11 cellular contexts compared by ENCODE assay signal in genomic region chr14:102028733-102029132, GRCh38. TPM values are rescaled to one million over a fixed set of nuclear protein-coding genes. Genes with fewer than 3 reads are reported as not detected.
A peak's percentile ranks its signal among the peaks of the same experiment; 100 is the strongest.
DNase-seq lines count a peak whose midpoint lies in the region; ATAC-seq and TF ChIP-seq lines count a peak whose summit lies in the region.
"Had no signal": no experiment of that assay in that cellular context is flagged by ENCODE, and none has a peak within 500 bp of the region (broad histone marks: within the 10 kb centered on the region; RNA-seq: fewer than 3 reads in every experiment).

No MANE protein-coding gene starts in this region.

- H3K4me1 Mint-ChIP-seq in stimulated activated naive B cell treated with anti-CD40 and anti-IgM and Interleukin-4, amounts not matched to agents 10 μg/mL and 1 μg/mL and 100 μg/mL, for 72 hours, result no peaks in the 10 kb centered on the region
- H3K4me1 Mint-ChIP-seq: neural crest cell had no signal

- H3K79me2 ChIP-seq in MM.1S (ENCODE audit: low read length), result no peaks in the 10 kb centered on the region

- H3K27me3 ChIP-seq in foreskin keratinocyte (no peaks in the 10 kb centered on the region), MM.1S (replicated peaks; ENCODE audit: insufficient read depth, low read length) (no peaks in the 10 kb centered on the region)
- H3K27me3 ChIP-seq: heart right ventricle had no signal

- no peaks in the 10 kb centered on the region for H3K9me3 ChIP-seq in MM.1S (replicated peaks; ENCODE audit: insufficient read depth, low read length)
- H3K9me3 ChIP-seq: heart right ventricle had no signal

- no peak overlapping the region for H3K4me3 ChIP-seq in MM.1S (ENCODE audit: low read length)
- H3K4me3 ChIP-seq: heart right ventricle had no signal

- no peaks in the 10 kb centered on the region for H3K9me2 ChIP-seq in MM.1S (replicated peaks; ENCODE audit: insufficient read depth, low read length)

- DNase-seq in GM04504 (ENCODE audit: low read depth), result peak; percentile 63
- DNase-seq in SW480 (ENCODE audit: low spot score), result peak; percentile 92
- peak; percentile 61 to 84 for DNase-seq in foreskin keratinocyte
- no peak for DNase-seq in stimulated activated naive B cell treated with anti-CD40 and anti-IgM and Interleukin-4, amounts not matched to agents 10 μg/mL and 1 μg/mL and 100 μg/mL, for 72 hours
- no peak for DNase-seq in MM.1S
- DNase-seq: heart right ventricle, NCI-H748 treated with DMSO at 0.1 percent for 48 hours had no signal

- no peak overlapping the region for H2AFZ ChIP-seq in MM.1S (ENCODE audit: low read length)

- peaks cover 45% of the 10 kb centered on the region in 2 donors for H3K36me3 Mint-ChIP-seq in stimulated activated naive B cell treated with anti-CD40 and anti-IgM and Interleukin-4, amounts not matched to agents 10 μg/mL and 1 μg/mL and 100 μg/mL, for 72 hours

- no peaks in the 10 kb centered on the region for H3K27me3 Mint-ChIP-seq in stimulated activated naive B cell treated with anti-CD40 and anti-IgM and Interleukin-4, amounts not matched to agents 10 μg/mL and 1 μg/mL and 100 μg/mL, for 72 hours

- H3K36me3 ChIP-seq in MM.1S (replicated peaks; ENCODE audit: insufficient read depth, low read length), result no peaks in the 10 kb centered on the region

- no peaks in the 10 kb centered on the region for H3F3A ChIP-seq in MM.1S (ENCODE audit: insufficient read depth, low read length)

- H3K9ac ChIP-seq in MM.1S (ENCODE audit: low read length), result no peak overlapping the region

- H3K4me3 Mint-ChIP-seq in stimulated activated naive B cell treated with anti-CD40 and anti-IgM and Interleukin-4, amounts not matched to agents 10 μg/mL and 1 μg/mL and 100 μg/mL, for 72 hours, result no peak overlapping the region
- H3K4me3 Mint-ChIP-seq: neural crest cell had no signal

- no peak overlapping the region for H3K4me2 ChIP-seq in MM.1S (ENCODE audit: low read depth, low read length)

- H3K4me1 ChIP-seq in foreskin keratinocyte (peaks cover 8% of the 10 kb centered on the region), MM.1S (ENCODE audit: low read length) (no peaks in the 10 kb centered on the region)
- H3K4me1 ChIP-seq: heart right ventricle had no signal

- no peaks in the 10 kb centered on the region for H4K20me1 ChIP-seq in MM.1S (ENCODE audit: insufficient read depth, low read length)

- peak; percentile 67 for ATAC-seq in foreskin keratinocyte
- ATAC-seq in stimulated activated naive B cell treated with anti-CD40 and anti-IgM and Interleukin-4, amounts not matched to agents 10 μg/mL and 1 μg/mL and 100 μg/mL, for 72 hours (replicated peaks), result no peak
- no peak for ATAC-seq in HG03108 (IDR thresholded peaks at IDR 0.05; ENCODE audit: unreplicated experiment)
- ATAC-seq in HG03378 (IDR thresholded peaks at IDR 0.05; ENCODE audit: unreplicated experiment), result no peak
- ATAC-seq: heart right ventricle had no signal

- H3K9me3 Mint-ChIP-seq in stimulated activated naive B cell treated with anti-CD40 and anti-IgM and Interleukin-4, amounts not matched to agents 10 μg/mL and 1 μg/mL and 100 μg/mL, for 72 hours, result no peaks in the 10 kb centered on the region
- H3K9me3 Mint-ChIP-seq: neural crest cell had no signal

- TF ChIP-seq CTCF in foreskin keratinocyte (conservative IDR thresholded peaks at IDR 0.05), result no peak
- TF ChIP-seq CTCF in MM.1S (IDR thresholded peaks at IDR 0.05; ENCODE audit: low read length), result no peak

- H3K27ac ChIP-seq in foreskin keratinocyte (no peak overlapping the region), MM.1S (ENCODE audit: low read length) (no peak overlapping the region)
- H3K27ac ChIP-seq: heart right ventricle, VCaP had no signal

- H3K27ac Mint-ChIP-seq in stimulated activated naive B cell treated with anti-CD40 and anti-IgM and Interleukin-4, amounts not matched to agents 10 μg/mL and 1 μg/mL and 100 μg/mL, for 72 hours, result peak overlapping the region; percentile 56

RNA-seq across cellular contexts. Expression of gene HSP90AA1, which starts 58.1 kb away (rescaled TPM):
- 675 and 933 TPM in 2 replicates for total RNA-seq in foreskin keratinocyte
- polyA plus RNA-seq in foreskin keratinocyte, result 477 and 673 TPM in 2 replicates

Comparison
In these comparisons a context has a peak if more than half of its experiments do, and no peak if none do; other contexts are left out.
1. DNase-seq: peak in GM04504 (single experiment), SW480 (single experiment) and foreskin keratinocyte (2 of 2); none in stimulated activated naive B cell treated with anti-CD40 and anti-IgM and Interleukin-4, amounts not matched to agents 10 μg/mL and 1 μg/mL and 100 μg/mL, for 72 hours (single experiment) and MM.1S (single experiment).